ENCODE assay signal across 32 cellular contexts in the genomic region with DNA sequence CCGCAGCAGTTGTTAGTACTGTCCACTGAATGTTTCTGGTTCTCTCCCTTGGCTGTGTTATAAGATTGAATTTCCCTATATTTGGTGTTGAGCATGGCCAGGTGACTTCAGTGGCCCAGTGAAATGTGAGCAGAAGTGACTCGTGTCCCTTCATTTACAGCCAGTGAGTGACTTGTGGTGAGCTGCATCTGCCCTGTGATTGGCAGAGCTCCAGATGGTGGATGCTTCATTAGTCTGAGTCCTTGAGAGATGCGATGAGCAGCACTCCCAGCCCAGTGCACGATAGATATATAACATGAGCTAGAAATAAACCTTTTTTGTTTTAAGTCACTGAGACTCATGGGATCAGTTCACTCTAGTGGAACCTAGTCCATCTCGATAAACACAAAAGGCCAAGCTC. TPM values are rescaled to one million over a fixed set of nuclear protein-coding genes. Genes with fewer than 3 reads are reported as not detected.
DNase-seq lines count a peak whose midpoint lies in the region; ATAC-seq, FAIRE-seq and TF ChIP-seq lines count a peak whose summit lies in the region.
"Had no signal": no experiment of that assay in that cellular context is flagged by ENCODE, and none has a peak within 500 bp of the region (broad histone marks: within the 10 kb centered on the region; RNA-seq: fewer than 3 reads in every experiment).

No MANE protein-coding gene starts in this region.

- no peak overlapping the region for H4K8ac ChIP-seq in H1 (ENCODE audit: extremely low read depth, insufficient read depth, low read length)

- peaks cover 0 to 80% of the 10 kb centered on the region in 2 experiments; a peak in 3 of 4 replicates for H3K79me2 ChIP-seq in H1 (ENCODE audit: control insufficient read depth in 1 of 2, insufficient read depth in 2 of 2, low read length in 2 of 2)

- H2BK120ac ChIP-seq in H1 (replicated peaks; ENCODE audit: low read depth, low read length), result no peak overlapping the region

- no peak for TF ChIP-seq CTCF in H1 (IDR thresholded peaks at IDR 0.05; ENCODE audit: control extremely low read depth in 1 of 3, insufficient read depth in 1 of 3, low read depth in 1 of 3, low read length in 3 of 3)

- no peak overlapping the region for H3K4me2 ChIP-seq in H1 (ENCODE audit: insufficient read depth in 1 of 2, low read depth in 2 of 2, low read length in 2 of 2)
- H3K4me2 ChIP-seq: BLaER1 treated with 17β-estradiol and CSF1 and Interleukin-3, amounts not matched to agents 10 nM and 100 nM; smooth muscle cell had no signal

- H4K5ac ChIP-seq in H1 (ENCODE audit: insufficient read length, low read depth, low read length), result no peak overlapping the region

- peaks cover 5% of the 10 kb centered on the region; the same call in 1 of the 2 replicates for H3K79me1 ChIP-seq in H1 (ENCODE audit: low read depth, low read length)

- H2BK15ac ChIP-seq in H1 (ENCODE audit: low read length), result no peak overlapping the region

- no peak overlapping the region for H2BK5ac ChIP-seq in H1 (ENCODE audit: low read depth, low read length)

- H3K14ac ChIP-seq in H1 (ENCODE audit: insufficient read length), result peak overlapping the region; percentile 38

- no peak for TF ChIP-seq EP300 in H1 (IDR thresholded peaks at IDR 0.05; ENCODE audit: borderline replicate concordance in 1 of 2, low read depth in 2 of 2, low read length in 2 of 2)

- no peak overlapping the region for H2AFZ ChIP-seq in H1 (ENCODE audit: low read length)

- POLR2A ChIA-PET in H1 (lab: Charles Lee; ENCODE audit: partially characterized antibody), result no interaction called here

- no peaks in the 10 kb centered on the region for H3K27me3 ChIP-seq in H1 (replicated peaks in 1 of 4; ENCODE audit: control insufficient read depth in 3 of 4, extremely low read depth in 1 of 4, insufficient read depth in 3 of 4, low read length in 3 of 4)
- H3K27me3 ChIP-seq: BLaER1 treated with 17β-estradiol and CSF1 and Interleukin-3, amounts not matched to agents 10 nM and 100 nM; foreskin keratinocyte; heart right ventricle; ovary; transverse colon had no signal

- H4K20me1 ChIP-seq in H1 (replicated peaks in 1 of 2; ENCODE audit: control insufficient read depth in 1 of 2, insufficient read depth in 2 of 2, low read length in 2 of 2), result peaks cover 0 to 2% of the 10 kb centered on the region in 2 experiments
- H4K20me1 ChIP-seq: BLaER1 treated with 17β-estradiol and CSF1 and Interleukin-3, amounts not matched to agents 10 nM and 100 nM had no signal

- no peak overlapping the region for H3K27ac Mint-ChIP-seq in activated naive CD8-positive, alpha-beta T cell treated with anti-CD3 and anti-CD28 coated beads for 36 hours
- no peak overlapping the region for H3K27ac Mint-ChIP-seq in activated naive CD8-positive, alpha-beta T cell treated with anti-CD3 and anti-CD28 coated beads, Interleukin-2, amount 50 U/mL, for 24 hours
- H3K27ac Mint-ChIP-seq: activated T-cell treated with anti-CD3 and anti-CD28 coated beads, Interleukin-2, amount 50 U/mL, for 72 hours; endodermal cell had no signal

- no peaks in the 10 kb centered on the region for H3K27me3 Mint-ChIP-seq in activated naive CD8-positive, alpha-beta T cell treated with anti-CD3 and anti-CD28 coated beads for 36 hours
- no peaks in the 10 kb centered on the region for H3K27me3 Mint-ChIP-seq in activated naive CD8-positive, alpha-beta T cell treated with anti-CD3 and anti-CD28 coated beads, Interleukin-2, amount 50 U/mL, for 24 hours

- H3K4me3 Mint-ChIP-seq in activated naive CD8-positive, alpha-beta T cell treated with anti-CD3 and anti-CD28 coated beads for 36 hours, result no peak overlapping the region
- H3K4me3 Mint-ChIP-seq in activated naive CD8-positive, alpha-beta T cell treated with anti-CD3 and anti-CD28 coated beads, Interleukin-2, amount 50 U/mL, for 24 hours, result no peak overlapping the region
- H3K4me3 Mint-ChIP-seq: activated T-cell treated with anti-CD3 and anti-CD28 coated beads, Interleukin-2, amount 50 U/mL, for 72 hours; endodermal cell had no signal

- DNase-seq in activated naive CD8-positive, alpha-beta T cell treated with anti-CD3 and anti-CD28 coated beads for 36 hours, result peak; percentile 3
- no peak for DNase-seq in activated naive CD8-positive, alpha-beta T cell treated with anti-CD3 and anti-CD28 coated beads, Interleukin-2, amount 50 U/mL, for 24 hours
- DNase-seq in NCI-H524 (lab: John Stamatoyannopoulos, UW) (peak; percentile 14 to 73), H1 (ENCODE audit: low read depth in 1 of 2, low spot score in 2 of 2) (no peak), AML-193 (lab: John Stamatoyannopoulos, UW) (no peak), Right ventricle myocardium inferior (ENCODE audit: missing footprints) (no peak)
- DNase-seq: activated CD4-positive, CD25-positive, alpha-beta regulatory T cell treated with anti-CD3 and anti-CD28 coated beads, Interleukin-2, amount 50 U/mL, for 72 hours; activated naive CD4-positive, alpha-beta T cell treated with Interleukin-2 at 50 U/mL for 16 hours; activated T-cell treated with anti-CD3 and anti-CD28 coated beads, Interleukin-2, amount 50 U/mL, for 72 hours; COR-L47; DMS79; endodermal cell; foreskin keratinocyte; HCEC 1CT; heart right ventricle; left cardiac atrium; mammary epithelial cell; NCI-H2107; NCI-H69; retina; stimulated activated CD4-positive, alpha-beta T cell treated with anti-CD3 and anti-CD28 coated beads, Interleukin-2, amount 100 ng/mL, for 24 hours; transverse colon had no signal

- no peak overlapping the region for H3K27ac ChIP-seq in H1 (ENCODE audit: low read depth, low read length)
- H3K27ac ChIP-seq: BLaER1 treated with 17β-estradiol and CSF1 and Interleukin-3, amounts not matched to agents 10 nM and 100 nM; foreskin keratinocyte; heart right ventricle; ovary; SK-N-MC; transverse colon had no signal

- no peak for TF ChIP-seq RAD21 in H1 (IDR thresholded peaks at IDR 0.05 in 1 of 2, conservative IDR thresholded peaks at IDR 0.05 in 1 of 2; ENCODE audit: low read depth in 2 of 2, low read length in 2 of 2)

- H3K36me3 Mint-ChIP-seq in activated naive CD8-positive, alpha-beta T cell treated with anti-CD3 and anti-CD28 coated beads for 36 hours, result peaks cover 8% of the 10 kb centered on the region
- peaks cover 2% of the 10 kb centered on the region for H3K36me3 Mint-ChIP-seq in activated naive CD8-positive, alpha-beta T cell treated with anti-CD3 and anti-CD28 coated beads, Interleukin-2, amount 50 U/mL, for 24 hours (ENCODE audit: low read depth)

- no peaks in the 10 kb centered on the region for H3K36me3 ChIP-seq in H1 (ENCODE audit: control insufficient read depth in 2 of 4, insufficient read depth in 4 of 4, low read length in 3 of 4)
- H3K36me3 ChIP-seq: BLaER1 treated with 17β-estradiol and CSF1 and Interleukin-3, amounts not matched to agents 10 nM and 100 nM; heart right ventricle; ovary; transverse colon had no signal

- H3K4me1 ChIP-seq in H1 (replicated peaks in 1 of 4; ENCODE audit: control insufficient read depth in 3 of 4, insufficient read depth in 4 of 4, low read length in 3 of 4), result peaks cover 0 to 8% (median 2%) of the 10 kb centered on the region in 4 experiments; a peak in 1 of 7 replicates
- H3K4me1 ChIP-seq: BLaER1 treated with 17β-estradiol and CSF1 and Interleukin-3, amounts not matched to agents 10 nM and 100 nM; foreskin keratinocyte had no signal

- H2BK20ac ChIP-seq in H1 (ENCODE audit: low read length), result no peak overlapping the region

- no peak overlapping the region for H3K4ac ChIP-seq in H1 (replicated peaks; ENCODE audit: insufficient read length, low read depth, low read length)

- no peaks in the 10 kb centered on the region for H3K9me3 ChIP-seq in H1 (ENCODE audit: insufficient read depth in 2 of 2, low read depth in 1 of 2, low read length in 1 of 2)
- H3K9me3 ChIP-seq: BLaER1 treated with 17β-estradiol and CSF1 and Interleukin-3, amounts not matched to agents 10 nM and 100 nM; heart right ventricle; ovary; transverse colon had no signal

- no peak overlapping the region for H2BK12ac ChIP-seq in H1 (ENCODE audit: low read depth, low read length)

- H3K23ac ChIP-seq in H1 (ENCODE audit: insufficient read length), result no peak overlapping the region

- no peak overlapping the region for H3K18ac ChIP-seq in H1 (ENCODE audit: extremely low read depth, low read length)

- no peak overlapping the region for H3K4me3 ChIP-seq in H1 (ENCODE audit: extremely low read depth in 1 of 4, insufficient read depth in 2 of 4, low read depth in 3 of 4, low read length in 4 of 4)
- H3K4me3 ChIP-seq: BLaER1 treated with 17β-estradiol and CSF1 and Interleukin-3, amounts not matched to agents 10 nM and 100 nM; heart right ventricle; K562; ovary; SK-N-MC; smooth muscle cell; transverse colon had no signal

- H3K9me3 Mint-ChIP-seq in activated naive CD8-positive, alpha-beta T cell treated with anti-CD3 and anti-CD28 coated beads for 36 hours, result no peaks in the 10 kb centered on the region
- peaks cover 4% of the 10 kb centered on the region for H3K9me3 Mint-ChIP-seq in activated naive CD8-positive, alpha-beta T cell treated with anti-CD3 and anti-CD28 coated beads, Interleukin-2, amount 50 U/mL, for 24 hours
- H3K9me3 Mint-ChIP-seq: activated T-cell treated with anti-CD3 and anti-CD28 coated beads, Interleukin-2, amount 50 U/mL, for 72 hours; endodermal cell had no signal

- H3K4me1 Mint-ChIP-seq in activated naive CD8-positive, alpha-beta T cell treated with anti-CD3 and anti-CD28 coated beads for 36 hours, result peaks cover 47% of the 10 kb centered on the region
- peaks cover 27% of the 10 kb centered on the region for H3K4me1 Mint-ChIP-seq in activated naive CD8-positive, alpha-beta T cell treated with anti-CD3 and anti-CD28 coated beads, Interleukin-2, amount 50 U/mL, for 24 hours

- no peaks in the 10 kb centered on the region for H3K23me2 ChIP-seq in H1 (ENCODE audit: low read depth, low read length)

- H4K91ac ChIP-seq in H1 (replicated peaks; ENCODE audit: insufficient read length, low read length), result no peak overlapping the region

- H3K9ac ChIP-seq in H1 (replicated peaks in 1 of 4; ENCODE audit: extremely low read depth in 1 of 4, low read depth in 3 of 4, low read length in 3 of 4), result no peak overlapping the region
- H3K9ac ChIP-seq: BLaER1 treated with 17β-estradiol and CSF1 and Interleukin-3, amounts not matched to agents 10 nM and 100 nM had no signal

- H3K56ac ChIP-seq in H1 (replicated peaks; ENCODE audit: insufficient read length, low read depth, low read length), result no peak overlapping the region

- TF ChIP-seq POLR2A in H1 (IDR thresholded peaks at IDR 0.05; ENCODE audit: control extremely low read depth in 1 of 2, low read depth in 2 of 2, low read length in 2 of 2), result no peak

- 90% methylated on average over 5 of the region's 5 CpGs; no CpG with 5 or more reads in 1 of the 2 experiments for WGBS in H1 (ENCODE audit: extremely low coverage in 1 of 2, insufficient coverage in 1 of 2, insufficient read length in 1 of 2, insufficient replicate concordance in 2 of 2, low coverage in 1 of 2, low lambda C conversion rate in 2 of 2, missing lambda C conversion rate in 1 of 2), 2 experiments

- CTCF ChIA-PET in H1 (lab: Charles Lee; ENCODE audit: partially characterized antibody), result interaction anchor here (1.5 kb wide), 1 partner anchor 389 kb away, joined by 3 read pairs; no protein-coding TSS in a partner anchor

- no peak overlapping the region for H2AK5ac ChIP-seq in H1 (ENCODE audit: low read depth, low read length)

- FAIRE-seq in H1 (lab: Jason Lieb, UNC), result no peak
- FAIRE-seq: GM19239, K562, TTC549 had no signal

- intact Hi-C loops in Right ventricle myocardium inferior (cut with DNase I), result no loop called here

- ATAC-seq in activated naive CD8-positive, alpha-beta T cell treated with anti-CD3 and anti-CD28 coated beads, Interleukin-2, amount 50 U/mL, for 24 hours, result no peak
- ATAC-seq in Right ventricle myocardium inferior, result no peak
- no peak for ATAC-seq in HG03175 (IDR thresholded peaks at IDR 0.05; ENCODE audit: unreplicated experiment)
- ATAC-seq: activated T-cell treated with anti-CD3 and anti-CD28 coated beads, Interleukin-2, amount 50 U/mL, for 72 hours; esophagus mucosa; foreskin keratinocyte; heart right ventricle; K562; left cardiac atrium had no signal

RNA-seq across cellular contexts. Expression of a gene that starts 19.3 kb away (rescaled TPM):
- total RNA-seq in activated naive CD8-positive, alpha-beta T cell treated with anti-CD3 and anti-CD28 coated beads for 36 hours, result 1 to 10 TPM; 5.3 to 5.5 TPM
- total RNA-seq in H1 (2021; fragmentation: NEBNext Ultra II Directional; extraction: Animal tissue kit (Norgen Biotek cat#: 25700)), result 10.1 and 10.7 TPM in 2 replicates
- 5.5 and 5.6 TPM in 2 replicates for polyA plus RNA-seq in H1 (2011; rRNA removed)
- polyA plus RNA-seq in H1 (2011; cell fraction: cytosol; rRNA removed), result 6.2 TPM
- 13.1 TPM for polyA plus RNA-seq in H1 (2011; cell fraction: nucleus; rRNA removed)
- 6.2 to 7.1 TPM (median 6.7 TPM) in 4 replicates for polyA plus RNA-seq in H1 (2012, experiment 1 of 2)
- polyA plus RNA-seq in H1 (2012, experiment 2 of 2), result 1.4 TPM
- polyA plus RNA-seq in H1 (2013, experiment 1 of 2), result 12.4 TPM
- polyA plus RNA-seq in H1 (2013, experiment 2 of 2), result 11.5 TPM
- 22.7 and 25.9 TPM in 2 replicates for polyA minus RNA-seq in H1 (2011; rRNA and poly(A)+ RNA removed)
- polyA minus RNA-seq in H1 (2011; cell fraction: cytosol; rRNA and poly(A)+ RNA removed), result 8.3 TPM
- polyA minus RNA-seq in H1 (2011; cell fraction: nucleus; rRNA and poly(A)+ RNA removed), result 40.7 TPM
- 4.5 TPM for total RNA-seq in Right ventricle myocardium inferior
- total RNA-seq: K562, MCF 10A had no signal
- polyA plus RNA-seq: K562 had no signal

Comparison
In these comparisons a context has a peak if more than half of its experiments do, and no peak if none do; other contexts are left out.
1. DNase-seq: peak in activated naive CD8-positive, alpha-beta T cell treated with anti-CD3 and anti-CD28 coated beads for 36 hours (single experiment) and NCI-H524 (2 of 2); none in activated naive CD8-positive, alpha-beta T cell treated with anti-CD3 and anti-CD28 coated beads, Interleukin-2, amount 50 U/mL, for 24 hours (single experiment), H1 (0 of 2), AML-193 (0 of 2) and Right ventricle myocardium inferior (single experiment).